ENCODE assay signal across 1 cellular context in the genomic region with DNA sequence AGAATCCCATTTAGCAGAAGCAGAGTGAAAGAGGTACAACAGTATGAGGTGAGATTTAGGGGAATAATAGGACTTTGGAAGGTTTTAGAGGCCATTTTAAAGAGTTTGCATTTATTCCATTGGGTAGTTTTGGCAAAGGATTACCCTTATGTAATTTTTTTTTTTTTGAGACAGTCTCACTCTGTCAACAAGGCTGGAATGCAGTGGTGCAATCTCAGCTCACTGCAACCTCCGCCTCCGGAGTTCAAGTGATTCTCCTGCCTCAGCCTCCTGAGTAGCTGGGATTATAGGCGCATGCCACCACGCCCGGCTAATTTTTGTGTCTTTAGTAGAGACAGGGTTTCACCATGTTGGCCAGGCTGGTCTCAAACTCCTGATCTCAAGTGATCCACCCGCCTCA.
TF ChIP-seq lines count a peak whose summit lies in the region.

No MANE protein-coding gene starts in this region.

TF ChIP-seq in HepG2, 621 proteins besides CTCF, POLR2A, EP300 and RAD21 (continued from another document):
- TF ChIP-seq, protein P1, sequence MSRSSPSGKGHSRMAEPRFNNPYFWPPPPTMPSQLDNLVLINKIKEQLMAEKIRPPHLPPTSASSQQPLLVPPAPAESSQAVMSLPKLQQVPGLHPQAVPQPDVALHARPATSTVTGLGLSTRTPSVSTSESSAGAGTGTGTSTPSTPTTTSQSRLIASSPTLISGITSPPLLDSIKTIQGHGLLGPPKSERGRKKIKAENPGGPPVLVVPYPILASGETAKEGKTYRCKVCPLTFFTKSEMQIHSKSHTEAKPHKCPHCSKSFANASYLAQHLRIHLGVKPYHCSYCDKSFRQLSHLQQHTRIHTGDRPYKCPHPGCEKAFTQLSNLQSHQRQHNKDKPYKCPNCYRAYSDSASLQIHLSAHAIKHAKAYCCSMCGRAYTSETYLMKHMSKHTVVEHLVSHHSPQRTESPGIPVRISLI (CRISPR knock-in tag; IDR thresholded peaks at IDR 0.05; ENCODE audit: borderline replicate concordance) = peak; percentile 47; the same call in 1 of the 2 replicates
- TF ChIP-seq, protein P2, sequence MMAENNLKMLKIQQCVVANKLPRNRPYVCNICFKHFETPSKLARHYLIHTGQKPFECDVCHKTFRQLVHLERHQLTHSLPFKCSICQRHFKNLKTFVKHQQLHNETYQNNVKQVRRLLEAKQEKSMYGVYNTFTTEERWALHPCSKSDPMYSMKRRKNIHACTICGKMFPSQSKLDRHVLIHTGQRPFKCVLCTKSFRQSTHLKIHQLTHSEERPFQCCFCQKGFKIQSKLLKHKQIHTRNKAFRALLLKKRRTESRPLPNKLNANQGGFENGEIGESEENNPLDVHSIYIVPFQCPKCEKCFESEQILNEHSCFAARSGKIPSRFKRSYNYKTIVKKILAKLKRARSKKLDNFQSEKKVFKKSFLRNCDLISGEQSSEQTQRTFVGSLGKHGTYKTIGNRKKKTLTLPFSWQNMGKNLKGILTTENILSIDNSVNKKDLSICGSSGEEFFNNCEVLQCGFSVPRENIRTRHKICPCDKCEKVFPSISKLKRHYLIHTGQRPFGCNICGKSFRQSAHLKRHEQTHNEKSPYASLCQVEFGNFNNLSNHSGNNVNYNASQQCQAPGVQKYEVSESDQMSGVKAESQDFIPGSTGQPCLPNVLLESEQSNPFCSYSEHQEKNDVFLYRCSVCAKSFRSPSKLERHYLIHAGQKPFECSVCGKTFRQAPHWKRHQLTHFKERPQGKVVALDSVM (CRISPR knock-in tag; IDR thresholded peaks at IDR 0.05) = peak; percentile 96
- TF ChIP-seq TEAD3 (CRISPR knock-in tag; optimal IDR thresholded peaks at IDR 0.05; ENCODE audit: borderline replicate concordance) = peak; percentile 21
